ENCODE assay signal across 1 cellular context in genomic region chr5:174752121-174752520, GRCh38.
TF ChIP-seq lines count a peak whose summit lies in the region.

No MANE protein-coding gene starts in this region.

TF ChIP-seq in GM23338, 12 proteins besides CTCF, POLR2A, EP300 and RAD21 (continued from another document):
- TF ChIP-seq REST (IDR thresholded peaks at IDR 0.05; ENCODE audit: unreplicated experiment): no peak
